16 cellular contexts compared by ENCODE assay signal in genomic region chr2:98488252-98488651, GRCh38. TPM values are rescaled to one million over a fixed set of nuclear protein-coding genes. Genes with fewer than 3 reads are reported as not detected.
DNase-seq lines count a peak whose midpoint lies in the region; ATAC-seq and TF ChIP-seq lines count a peak whose summit lies in the region.
"Had no signal": no experiment of that assay in that cellular context is flagged by ENCODE, and none has a peak within 500 bp of the region (broad histone marks: within the 10 kb centered on the region; RNA-seq: fewer than 3 reads in every experiment).

No MANE protein-coding gene starts in this region.

- H3K79me1 ChIP-seq in trophoblast cell (ENCODE audit: low read length) = no peaks in the 10 kb centered on the region

- no peak overlapping the region for H2AFZ ChIP-seq in trophoblast cell (ENCODE audit: insufficient read depth, low read length, poor library complexity)

- no peak overlapping the region for H4K91ac ChIP-seq in trophoblast cell (ENCODE audit: low read depth, low read length)

- no peak overlapping the region for H4K8ac ChIP-seq in trophoblast cell (ENCODE audit: low read depth, low read length)

- H3K4me3 ChIP-seq in trophoblast cell (ENCODE audit: low read depth, low read length) = no peak overlapping the region
- H3K4me3 ChIP-seq: HAP-1, lower lobe of right lung, right atrium auricular region, tibial artery had no signal

- H3K27ac Mint-ChIP-seq in brain = peak overlapping the region in 3 of 5 experiments; percentile 6 to 39 (median 11)

- H2AK5ac ChIP-seq in trophoblast cell (ENCODE audit: low read length) = no peak overlapping the region

- H3K36me3 ChIP-seq in KOPT-K1 (ENCODE audit: insufficient read depth, low read length) = no peaks in the 10 kb centered on the region
- no peaks in the 10 kb centered on the region for H3K36me3 ChIP-seq in trophoblast cell (ENCODE audit: control insufficient read depth in 1 of 2, insufficient read depth in 2 of 2, low read length in 2 of 2)
- H3K36me3 ChIP-seq: HAP-1, lower lobe of right lung, right atrium auricular region, tibial artery had no signal

- peak; percentile 15 for DNase-seq in activated T-cell treated with anti-CD3 and anti-CD28 coated beads, Interleukin-2, amount 50 U/mL, for 1 hour
- no peak for DNase-seq in activated T-cell treated with anti-CD3 and anti-CD28 coated beads, Interleukin-2, amount 50 U/mL, for 48 hours
- DNase-seq in trophoblast cell (no peak), left lobe of liver (ENCODE audit: low spot score) (no peak)
- DNase-seq: activated gamma-delta T cell, lower lobe of right lung, NCI-H1105, T1000, tibial artery had no signal

- no peak overlapping the region for H3K14ac ChIP-seq in trophoblast cell (ENCODE audit: low read length)

- H3K4me3 Mint-ChIP-seq in brain = no peak overlapping the region
- H3K4me3 Mint-ChIP-seq: neural crest cell had no signal

- ATAC-seq in GM21619 (IDR thresholded peaks at IDR 0.05; ENCODE audit: unreplicated experiment) (no peak), GM21529 (IDR thresholded peaks at IDR 0.05; ENCODE audit: unreplicated experiment) (no peak), left lobe of liver (no peak)

- H4K12ac ChIP-seq in trophoblast cell (ENCODE audit: low read depth, low read length) = no peak overlapping the region

- peak overlapping the region; percentile 17 for H3K4ac ChIP-seq in trophoblast cell (ENCODE audit: low read depth, low read length)

- H2BK5ac ChIP-seq in trophoblast cell (ENCODE audit: low read depth, low read length, poor library complexity) = no peak overlapping the region

- WGBS in trophoblast cell (ENCODE audit: extremely low coverage, insufficient coverage, insufficient read length) = no CpG with 5 or more reads among the region's 4 CpGs

- no peak overlapping the region for H2BK120ac ChIP-seq in trophoblast cell (ENCODE audit: insufficient read depth, low read length, poor library complexity)

- no peak overlapping the region for H3K9ac ChIP-seq in trophoblast cell (ENCODE audit: low read length)

- peaks cover 4 to 7% of the 10 kb centered on the region in 2 experiments for H3K4me1 ChIP-seq in trophoblast cell (ENCODE audit: control insufficient read depth in 1 of 2, insufficient read depth in 2 of 2, low read length in 2 of 2)
- H3K4me1 ChIP-seq: HAP-1 had no signal

- no peaks in the 10 kb centered on the region for H3K9me3 ChIP-seq in KOPT-K1 (ENCODE audit: insufficient read depth, low read length, poor library complexity, severe bottlenecking)
- peaks cover 2% of the 10 kb centered on the region for H3K9me3 ChIP-seq in trophoblast cell (ENCODE audit: insufficient read depth, low read depth, low read length)
- H3K9me3 ChIP-seq: HAP-1, lower lobe of right lung, right atrium auricular region, tibial artery had no signal

- H3K79me2 ChIP-seq in trophoblast cell (ENCODE audit: control insufficient read depth, insufficient read depth, low read length, poor library complexity) = no peaks in the 10 kb centered on the region

- H3K18ac ChIP-seq in trophoblast cell (ENCODE audit: low read length) = no peak overlapping the region

- H3K4me1 Mint-ChIP-seq in brain = peaks cover 60% of the 10 kb centered on the region

- peak in 1 of 2 experiments; percentile 12 for TF ChIP-seq CTCF in brain (conservative IDR thresholded peaks at IDR 0.05)

- no peaks in the 10 kb centered on the region for H3K27me3 ChIP-seq in trophoblast cell (ENCODE audit: insufficient read depth, low read length)
- H3K27me3 ChIP-seq: right atrium auricular region, tibial artery had no signal

- peaks cover 23% of the 10 kb centered on the region for H3K36me3 Mint-ChIP-seq in brain

- H3K4me2 ChIP-seq in trophoblast cell (ENCODE audit: low read length) = no peak overlapping the region

- no peak overlapping the region for H2BK12ac ChIP-seq in trophoblast cell (ENCODE audit: low read length)

- H3K27ac ChIP-seq in KOPT-K1 (ENCODE audit: low read depth, low read length, poor library complexity, severe bottlenecking) = peak overlapping the region; percentile 20
- no peak overlapping the region for H3K27ac ChIP-seq in trophoblast cell (ENCODE audit: low read depth, low read length)
- H3K27ac ChIP-seq: lower lobe of right lung, right atrium auricular region, tibial artery had no signal

- no peak overlapping the region for H3K23ac ChIP-seq in trophoblast cell (ENCODE audit: low read length)

- no peaks in the 10 kb centered on the region for H3K9me3 Mint-ChIP-seq in brain
- H3K9me3 Mint-ChIP-seq: neural crest cell had no signal

- H3K27me3 Mint-ChIP-seq in brain = no peaks in the 10 kb centered on the region

RNA-seq across cellular contexts. Expression of gene INPP4A, which starts 43.6 kb away (rescaled TPM):
- 11.1 TPM for polyA plus RNA-seq in brain (ENCODE audit: insufficient read depth, low read depth, low replicate concordance)
- polyA plus RNA-seq in trophoblast cell (2013) = 16.3 TPM in 2 replicates
- 9.3 TPM for total RNA-seq in left lobe of liver
